8 cellular contexts compared by ENCODE assay signal in genomic region chr20:46117704-46118467, GRCh38. TPM values are rescaled to one million over a fixed set of nuclear protein-coding genes. Genes with fewer than 3 reads are reported as not detected.
DNase-seq lines count a peak whose midpoint lies in the region; ATAC-seq and TF ChIP-seq lines count a peak whose summit lies in the region.

Gene CD40 (plus strand): TSS chr20:46118314. CDS start chr20:46118344, 30 bp downstream.

- TF ChIP-seq EP300 in transverse colon (IDR thresholded peaks at IDR 0.05; ENCODE audit: low read depth), result no peak

- peaks cover 13% of the 10 kb centered on the region for H3K27me3 ChIP-seq in AG04450 (ENCODE audit: control insufficient read depth, insufficient read depth, low read length)
- no peaks in the 10 kb centered on the region for H3K27me3 ChIP-seq in cardiac muscle cell
- no peaks in the 10 kb centered on the region for H3K27me3 ChIP-seq in transverse colon

- CTCF ChIA-PET in AG04450 (lab: Charles Lee), result interaction anchor here (1.5 kb wide), 1 partner anchor 10 kb away, joined by 4 read pairs; no protein-coding TSS in a partner anchor

- intact Hi-C loops in posterior vena cava (cut with DNase I) (no loop called here), transverse colon (cut with DNase I; ENCODE audit: low total_unique reads) (no loop called here)

- no peak within 1 kb of the TSS for H3K27ac ChIP-seq in AG04450 (ENCODE audit: low read depth, low read length)
- no peak within 1 kb of the TSS for H3K27ac ChIP-seq in cardiac muscle cell
- peak within 1 kb of the TSS; percentile 73 to 84 (median 81) for H3K27ac ChIP-seq in transverse colon

- POLR2A ChIA-PET in AG04450 (lab: Yijun Ruan, JAX), result no interaction called here

- H3K9me3 ChIP-seq in AG04450 (ENCODE audit: control insufficient read depth, insufficient read depth, low read length) (peaks cover 5% of the 10 kb centered on the region; the same call in 1 of the 2 replicates), cardiac muscle cell (ENCODE audit: low read depth) (no peaks in the 10 kb centered on the region), transverse colon (no peaks in the 10 kb centered on the region)

- no peaks in the 10 kb centered on the region for H3K4me1 ChIP-seq in cardiac muscle cell (ENCODE audit: low read depth)
- peaks cover 0 to 29% (median 16%) of the 10 kb centered on the region in 4 donors for H3K4me1 ChIP-seq in transverse colon

- H3K36me3 ChIP-seq in cardiac muscle cell (no peaks in the 10 kb centered on the region), transverse colon (no peaks in the 10 kb centered on the region)

- peak; percentile 72 for ATAC-seq in HG03159 (IDR thresholded peaks at IDR 0.05; ENCODE audit: unreplicated experiment)

- in situ Hi-C loops in GM18951 (cut with MboI; ENCODE audit: low sequenced_read_pairs, unreplicated experiment) (no loop called here), transverse colon (cut with MboI; ENCODE audit: low pct_ligation_motif_present in 1 of 4, low pct_unique_long_range_greater_than_20kb in 1 of 4, low sequenced_read_pairs in 3 of 4) (no loop called here)

- no peak for TF ChIP-seq CTCF in AG04450 (IDR thresholded peaks at IDR 0.05; ENCODE audit: low read depth, low read length)
- no peak for TF ChIP-seq CTCF in cardiac muscle cell (IDR thresholded peaks at IDR 0.05; ENCODE audit: low read depth, low read length)
- TF ChIP-seq CTCF in transverse colon (IDR thresholded peaks at IDR 0.05), result no peak

- TF ChIP-seq POLR2A in GM18951 (IDR thresholded peaks at IDR 0.05; ENCODE audit: extremely low read depth, insufficient read depth, insufficient read length) (peak; percentile 94), transverse colon (IDR thresholded peaks at IDR 0.05) (peak; percentile 43)

- 0 out of 2 replicates have a peak within 1 kb of the TSS, but pooled peaks have one; percentile 10 for H3K4me3 ChIP-seq in AG04450 (ENCODE audit: low read depth, low read length)
- no peak within 1 kb of the TSS for H3K4me3 ChIP-seq in cardiac muscle cell
- H3K4me3 ChIP-seq in transverse colon, result peak within 1 kb of the TSS; percentile 16 to 46 (median 36)

- 13% methylated on average over 40 of the region's 40 CpGs; no CpG with 5 or more reads in 1 of the 2 donors for WGBS in transverse colon (ENCODE audit: low coverage in 1 of 2), 2 donors

- DNase-seq in AG04450 (ENCODE audit: low read depth, low spot score) (no peak), SKM-1 treated with dmso at 0.1 percent for 144 hours (lab: John Stamatoyannopoulos, UW; ENCODE audit: unreplicated experiment) (peak; percentile 67), cardiac muscle cell (ENCODE audit: low read depth in 1 of 2, low spot score in 1 of 2) (peak; percentile 61 to 90), posterior vena cava (ENCODE audit: low spot score) (peak; percentile 95), transverse colon (peak; percentile 88)
- DNase-seq in activated naive CD8-positive, alpha-beta T cell treated with anti-CD3 and anti-CD28 coated beads, Interleukin-2, amount 50 U/mL, for 16 hours (ENCODE audit: low read depth, low spot score), result peak; percentile 34

RNA-seq across cellular contexts. Expression of gene CD40, which starts in this region (rescaled TPM):
- polyA plus RNA-seq in AG04450 (2011; rRNA removed), result 0.21 and 0.37 TPM in 2 replicates
- polyA minus RNA-seq in AG04450 (2011; rRNA and poly(A)+ RNA removed), result not detected in 2 replicates
- total RNA-seq in cardiac muscle cell, result 0.35 and 0.42 TPM in 2 replicates
- 0.75 and 1.5 TPM in 2 replicates for polyA plus RNA-seq in cardiac muscle cell
- total RNA-seq in posterior vena cava, result 10 to 100 TPM in 1 of 2 donors, 1 to 10 TPM in 1; 9.6 to 11.3 TPM
- 10 to 100 TPM in 1 of 4 donors, 1 to 10 TPM in 3; 2.5 to 11.6 (median 3.5) TPM for total RNA-seq in transverse colon

Comparison
In these comparisons a context has a peak if more than half of its experiments do, and no peak if none do; other contexts are left out.
1. H3K27ac ChIP-seq: peak in transverse colon (4 of 4); none in AG04450 (single experiment) and cardiac muscle cell (single experiment).